In the genomic region with DNA sequence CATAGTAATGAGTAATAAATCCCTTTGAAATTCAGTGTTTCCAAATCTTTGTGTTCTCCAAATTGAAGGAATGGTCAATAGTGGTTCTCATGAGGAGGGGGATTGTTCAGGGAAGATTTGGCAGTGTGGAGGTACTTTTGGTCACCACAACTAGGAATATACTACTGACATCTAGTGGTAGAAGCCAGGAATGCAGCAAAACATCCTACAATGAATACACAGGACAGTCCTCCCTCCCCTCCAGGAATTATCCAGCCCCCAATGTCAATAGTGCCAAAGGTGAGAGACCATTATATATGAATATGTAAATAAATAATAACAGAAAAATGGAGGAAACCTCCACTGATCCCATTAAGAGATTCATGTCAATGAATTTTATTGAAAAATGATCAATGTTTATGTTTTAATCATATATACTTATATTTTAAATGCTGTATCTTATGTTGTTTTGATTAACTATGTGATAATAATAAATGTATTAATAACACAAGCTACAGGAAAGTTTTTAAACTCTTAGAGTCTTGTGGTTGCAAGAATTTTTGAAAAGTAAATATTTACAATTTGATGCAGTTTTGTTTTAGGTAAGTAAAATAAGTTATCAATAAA, we compare ENCODE assay signal across 1 cellular context.
TF ChIP-seq lines count a peak whose summit lies in the region.

No MANE protein-coding gene starts in this region.

TF ChIP-seq in GM23338, 12 proteins besides CTCF, POLR2A, EP300 and RAD21 (continued from another document):
- TF ChIP-seq REST (IDR thresholded peaks at IDR 0.05; ENCODE audit: unreplicated experiment), result no peak
- TF ChIP-seq, protein P1, sequence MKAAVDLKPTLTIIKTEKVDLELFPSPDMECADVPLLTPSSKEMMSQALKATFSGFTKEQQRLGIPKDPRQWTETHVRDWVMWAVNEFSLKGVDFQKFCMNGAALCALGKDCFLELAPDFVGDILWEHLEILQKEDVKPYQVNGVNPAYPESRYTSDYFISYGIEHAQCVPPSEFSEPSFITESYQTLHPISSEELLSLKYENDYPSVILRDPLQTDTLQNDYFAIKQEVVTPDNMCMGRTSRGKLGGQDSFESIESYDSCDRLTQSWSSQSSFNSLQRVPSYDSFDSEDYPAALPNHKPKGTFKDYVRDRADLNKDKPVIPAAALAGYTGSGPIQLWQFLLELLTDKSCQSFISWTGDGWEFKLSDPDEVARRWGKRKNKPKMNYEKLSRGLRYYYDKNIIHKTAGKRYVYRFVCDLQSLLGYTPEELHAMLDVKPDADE (IDR thresholded peaks at IDR 0.05), result no peak
- TF ChIP-seq ZNF331 (CRISPR knock-in tag; IDR thresholded peaks at IDR 0.05; ENCODE audit: low read depth), result no peak
- TF ChIP-seq JUNB (IDR thresholded peaks at IDR 0.05; ENCODE audit: unreplicated experiment), result no peak
